19 cellular contexts compared by ENCODE assay signal in genomic region chr9:523444-523843, GRCh38.
"Had no signal": no experiment of that assay in that cellular context is flagged by ENCODE, and none has a peak within 500 bp of the region (broad histone marks: within the 10 kb centered on the region; RNA-seq: fewer than 3 reads in every experiment).

No MANE protein-coding gene starts in this region.

- DNase-seq: activated CD4-positive, alpha-beta T cell treated with anti-CD3 and anti-CD28 coated beads for 4 hours; activated CD4-positive, alpha-beta T cell treated with anti-CD3 and anti-CD28 coated beads, Interleukin-2, amount 50 U/mL, for 4 hours; activated T-cell treated with anti-CD3 and anti-CD28 coated beads, Interleukin-2, amount 50 U/mL, for 4 hours; brain microvascular endothelial cell; central memory CD4-positive, alpha-beta T cell; mucosa of descending colon; sigmoid colon; stimulated activated CD4-positive, alpha-beta T cell treated with anti-CD3 and anti-CD28 coated beads, Interleukin-4, amount 100 ng/mL, for 4 hours; stimulated activated CD8-positive, alpha-beta memory T cell treated with anti-CD3 and anti-CD28 coated beads, Interleukin-4, amount 100 ng/mL, for 48 hours; stimulated activated naive CD8-positive, alpha-beta T cell treated with anti-CD3 and anti-CD28 coated beads, Interleukin-15, amount 100 ng/mL, for 72 hours; substantia nigra; upper lobe of left lung had no signal

- ATAC-seq: activated T-cell treated with anti-CD3 and anti-CD28 coated beads, Interleukin-2, amount 50 U/mL, for 4 hours; activated T-helper 17 cell treated with anti-CD3 and anti-CD28 coated beads, Interleukin-2, amount 50 U/mL, for 72 hours; left lobe of liver; stimulated activated memory B cell treated with anti-CD40 and anti-IgM and Interleukin-4, amounts not matched to agents 10 μg/mL and 1 μg/mL and 100 μg/mL, for 72 hours; stimulated activated naive CD8-positive, alpha-beta T cell treated with anti-CD3 and anti-CD28 coated beads, Interleukin-15, amount 100 ng/mL, for 72 hours had no signal

- H3K27ac Mint-ChIP-seq: activated naive CD8-positive, alpha-beta T cell; activated T-helper 17 cell treated with anti-CD3 and anti-CD28 coated beads, Interleukin-2, amount 50 U/mL, for 72 hours; nephron; stimulated activated memory B cell treated with anti-CD40 and anti-IgM and Interleukin-4, amounts not matched to agents 10 μg/mL and 1 μg/mL and 100 μg/mL, for 72 hours had no signal

- H3K4me3 ChIP-seq: gastroesophageal sphincter, mucosa of descending colon, sigmoid colon, upper lobe of left lung had no signal

- H3K27me3 Mint-ChIP-seq: activated naive CD8-positive, alpha-beta T cell; activated T-helper 17 cell treated with anti-CD3 and anti-CD28 coated beads, Interleukin-2, amount 50 U/mL, for 72 hours; stimulated activated memory B cell treated with anti-CD40 and anti-IgM and Interleukin-4, amounts not matched to agents 10 μg/mL and 1 μg/mL and 100 μg/mL, for 72 hours; stimulated activated naive CD8-positive, alpha-beta T cell treated with anti-CD3 and anti-CD28 coated beads, Interleukin-15, amount 100 ng/mL, for 72 hours had no signal

- H3K9me3 ChIP-seq: gastroesophageal sphincter, mucosa of descending colon, neutrophil, sigmoid colon, upper lobe of left lung had no signal

- H3K9me3 Mint-ChIP-seq: activated T-cell treated with anti-CD3 and anti-CD28 coated beads, Interleukin-2, amount 50 U/mL, for 4 hours; activated T-helper 17 cell treated with anti-CD3 and anti-CD28 coated beads, Interleukin-2, amount 50 U/mL, for 72 hours; nephron; stimulated activated memory B cell treated with anti-CD40 and anti-IgM and Interleukin-4, amounts not matched to agents 10 μg/mL and 1 μg/mL and 100 μg/mL, for 72 hours; stimulated activated naive CD8-positive, alpha-beta T cell treated with anti-CD3 and anti-CD28 coated beads, Interleukin-15, amount 100 ng/mL, for 72 hours had no signal

- H3K27ac ChIP-seq: brain microvascular endothelial cell, gastroesophageal sphincter, neutrophil, sigmoid colon, upper lobe of left lung had no signal

- H3K27me3 ChIP-seq: brain microvascular endothelial cell, gastroesophageal sphincter, neutrophil, sigmoid colon, upper lobe of left lung had no signal

- H3K4me3 Mint-ChIP-seq: activated naive CD8-positive, alpha-beta T cell; activated T-cell treated with anti-CD3 and anti-CD28 coated beads, Interleukin-2, amount 50 U/mL, for 4 hours; activated T-helper 17 cell treated with anti-CD3 and anti-CD28 coated beads, Interleukin-2, amount 50 U/mL, for 72 hours; nephron; stimulated activated memory B cell treated with anti-CD40 and anti-IgM and Interleukin-4, amounts not matched to agents 10 μg/mL and 1 μg/mL and 100 μg/mL, for 72 hours; stimulated activated naive CD8-positive, alpha-beta T cell treated with anti-CD3 and anti-CD28 coated beads, Interleukin-15, amount 100 ng/mL, for 72 hours had no signal

- H3K36me3 Mint-ChIP-seq: activated naive CD8-positive, alpha-beta T cell; stimulated activated memory B cell treated with anti-CD40 and anti-IgM and Interleukin-4, amounts not matched to agents 10 μg/mL and 1 μg/mL and 100 μg/mL, for 72 hours had no signal

- H3K36me3 ChIP-seq: brain microvascular endothelial cell, gastroesophageal sphincter, neutrophil, sigmoid colon, upper lobe of left lung had no signal
